In the genomic region with DNA sequence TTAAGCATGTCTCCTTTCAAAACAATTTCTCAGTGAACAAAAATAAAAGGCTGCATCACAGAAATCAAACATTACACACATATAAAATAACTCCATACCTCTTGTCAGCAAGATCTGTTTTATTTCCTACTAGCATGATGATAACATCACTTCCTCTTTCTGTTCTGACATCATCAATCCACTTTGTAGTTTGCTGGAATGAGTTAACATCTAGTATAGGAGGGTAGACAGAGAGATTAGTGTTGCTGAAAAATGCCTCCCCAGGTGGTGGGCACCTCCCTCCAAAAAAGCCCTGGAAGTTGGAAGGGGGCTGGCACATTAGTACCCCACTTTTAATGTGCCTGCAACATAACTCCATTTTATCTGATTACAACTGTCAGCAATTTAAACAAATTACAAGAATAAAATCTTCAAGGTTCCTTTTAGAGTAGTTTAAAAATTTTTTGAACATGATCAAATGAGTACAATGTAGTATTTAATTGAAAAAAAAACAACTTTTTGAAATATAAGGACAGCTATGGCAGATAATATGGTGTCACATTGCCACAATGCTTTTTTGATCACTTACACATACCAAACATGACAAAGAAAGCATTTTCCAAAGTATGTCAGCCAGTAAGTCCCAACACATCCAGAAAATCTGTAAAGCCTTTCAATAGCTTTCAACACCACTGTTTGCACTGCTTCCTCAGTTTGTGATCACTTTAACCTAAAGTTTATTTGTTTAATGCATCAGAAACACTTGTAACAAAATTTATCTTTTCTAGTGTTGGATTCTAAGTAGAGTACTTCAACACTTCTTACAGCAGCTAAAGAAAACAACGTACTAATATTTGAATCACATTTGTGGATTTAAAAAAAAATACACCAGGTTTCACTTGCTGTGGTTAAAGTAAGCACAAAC, we compare ENCODE assay signal across 11 cellular contexts. TPM values are rescaled to one million over a fixed set of nuclear protein-coding genes. Genes with fewer than 3 reads are reported as not detected.
DNase-seq lines count a peak whose midpoint lies in the region; ATAC-seq, FAIRE-seq and TF ChIP-seq lines count a peak whose summit lies in the region.
"Had no signal": no experiment of that assay in that cellular context is flagged by ENCODE, and none has a peak within 500 bp of the region (broad histone marks: within the 10 kb centered on the region; RNA-seq: fewer than 3 reads in every experiment).

No MANE protein-coding gene starts in this region.

- H3K36me3 ChIP-seq in astrocyte (ENCODE audit: insufficient read depth, low read length) = peaks cover 7% of the 10 kb centered on the region
- H3K36me3 ChIP-seq in stomach = peaks cover 3 to 66% (median 57%) of the 10 kb centered on the region in 4 donors
- H3K36me3 ChIP-seq in testis (ENCODE audit: low read depth, missing control alignments) = no peaks in the 10 kb centered on the region

- intact Hi-C loops in stomach (cut with DNase I; ENCODE audit: low total_unique reads) (no loop called here), testis (cut with DNase I; ENCODE audit: low total_unique reads) (no loop called here)

- peak; percentile 68 for ATAC-seq in activated CD8-positive, alpha-beta memory T cell treated with anti-CD3 and anti-CD28 coated beads, Interleukin-2, amount 10 ng/mL, durations not matched to agents 7 days and 5 days
- ATAC-seq in HG02981 (IDR thresholded peaks at IDR 0.05; ENCODE audit: unreplicated experiment) = no peak
- ATAC-seq: heart left ventricle had no signal

- DNase-seq in activated CD8-positive, alpha-beta memory T cell treated with anti-CD3 and anti-CD28 coated beads, Interleukin-2, amount 10 ng/mL, durations not matched to agents 7 days and 5 days = no peak
- no peak for DNase-seq in activated CD8-positive, alpha-beta memory T cell treated with anti-CD3 and anti-CD28 coated beads, Interleukin-2, amount 50 U/mL, for 48 hours
- peak; percentile 3 for DNase-seq in NCI-H226
- DNase-seq in astrocyte (ENCODE audit: low read depth) = no peak
- peak; percentile 55 for DNase-seq in pons (ENCODE audit: low spot score)
- no peak for DNase-seq in stomach
- no peak for DNase-seq in testis
- DNase-seq: heart left ventricle, NCI-H1436 had no signal

- no peak for TF ChIP-seq EP300 in stomach (IDR thresholded peaks at IDR 0.05)

- CTCF ChIA-PET in activated CD8-positive, alpha-beta memory T cell treated with anti-CD3 and anti-CD28 coated beads, Interleukin-2, amount 10 ng/mL, durations not matched to agents 7 days and 5 days (lab: Charles Lee) = interaction anchor here (1.0 kb wide), 1 partner anchor 21 kb away, joined by 3 read pairs; no protein-coding TSS in a partner anchor

- H3K4me1 ChIP-seq in astrocyte (ENCODE audit: insufficient read depth, low read length) = no peaks in the 10 kb centered on the region
- peaks cover 0 to 36% (median 12%) of the 10 kb centered on the region in 4 donors for H3K4me1 ChIP-seq in stomach
- H3K4me1 ChIP-seq in testis = no peaks in the 10 kb centered on the region

- H3K9me3 Mint-ChIP-seq in activated CD8-positive, alpha-beta memory T cell treated with anti-CD3 and anti-CD28 coated beads, Interleukin-2, amount 10 ng/mL, durations not matched to agents 7 days and 5 days (ENCODE audit: low read depth) = no peaks in the 10 kb centered on the region
- H3K9me3 Mint-ChIP-seq in astrocyte (ENCODE audit: unreplicated experiment) = no peaks in the 10 kb centered on the region

- no peak overlapping the region for H3K4me2 ChIP-seq in astrocyte (ENCODE audit: low read length)

- no peaks in the 10 kb centered on the region for H3K27me3 ChIP-seq in astrocyte (ENCODE audit: insufficient read depth, low read length)
- no peaks in the 10 kb centered on the region for H3K27me3 ChIP-seq in stomach
- no peaks in the 10 kb centered on the region for H3K27me3 ChIP-seq in testis
- H3K27me3 ChIP-seq: heart left ventricle had no signal

- H4K20me1 ChIP-seq in astrocyte (ENCODE audit: insufficient read depth, low read length) = peaks cover 42% of the 10 kb centered on the region

- H3K9me3 ChIP-seq in astrocyte (ENCODE audit: insufficient read depth, low read depth, low read length) (no peaks in the 10 kb centered on the region), stomach (no peaks in the 10 kb centered on the region), testis (no peaks in the 10 kb centered on the region)
- H3K9me3 ChIP-seq: heart left ventricle had no signal

- peak; percentile 52 for FAIRE-seq in astrocyte (lab: Jason Lieb, UNC)
- FAIRE-seq: colon had no signal

- no peak overlapping the region for H3K9ac ChIP-seq in astrocyte (ENCODE audit: low read length)

- H2AFZ ChIP-seq in astrocyte (ENCODE audit: low read depth, low read length) = no peak overlapping the region

- H3K27ac Mint-ChIP-seq in activated CD8-positive, alpha-beta memory T cell treated with anti-CD3 and anti-CD28 coated beads, Interleukin-2, amount 10 ng/mL, durations not matched to agents 7 days and 5 days = peak overlapping the region; percentile 72
- peak overlapping the region; percentile 62 for H3K27ac Mint-ChIP-seq in astrocyte (ENCODE audit: unreplicated experiment)

- H3K4me3 ChIP-seq in astrocyte (ENCODE audit: insufficient read depth, low read depth, low read length) (no peak overlapping the region), stomach (no peak overlapping the region), testis (no peak overlapping the region)
- H3K4me3 ChIP-seq: heart left ventricle had no signal

- no peaks in the 10 kb centered on the region for H3K27me3 Mint-ChIP-seq in activated CD8-positive, alpha-beta memory T cell treated with anti-CD3 and anti-CD28 coated beads, Interleukin-2, amount 10 ng/mL, durations not matched to agents 7 days and 5 days
- H3K27me3 Mint-ChIP-seq in astrocyte (ENCODE audit: low read depth, unreplicated experiment) = no peaks in the 10 kb centered on the region

- no peak overlapping the region for H3K4me3 Mint-ChIP-seq in activated CD8-positive, alpha-beta memory T cell treated with anti-CD3 and anti-CD28 coated beads, Interleukin-2, amount 10 ng/mL, durations not matched to agents 7 days and 5 days
- no peak overlapping the region for H3K4me3 Mint-ChIP-seq in astrocyte (ENCODE audit: unreplicated experiment)

- H3K27ac ChIP-seq in astrocyte (ENCODE audit: low read depth, low read length) = no peak overlapping the region
- peak overlapping the region in 1 of 5 donors; percentile 17 for H3K27ac ChIP-seq in stomach
- H3K27ac ChIP-seq in testis = no peak overlapping the region
- H3K27ac ChIP-seq: heart left ventricle had no signal

- peaks cover 24% of the 10 kb centered on the region for H3K36me3 Mint-ChIP-seq in activated CD8-positive, alpha-beta memory T cell treated with anti-CD3 and anti-CD28 coated beads, Interleukin-2, amount 10 ng/mL, durations not matched to agents 7 days and 5 days
- peaks cover 10% of the 10 kb centered on the region for H3K36me3 Mint-ChIP-seq in astrocyte (ENCODE audit: low read depth, unreplicated experiment)

- peaks cover 36% of the 10 kb centered on the region for H3K79me2 ChIP-seq in astrocyte (ENCODE audit: insufficient read depth, low read length)

- H3K4me1 Mint-ChIP-seq in activated CD8-positive, alpha-beta memory T cell treated with anti-CD3 and anti-CD28 coated beads, Interleukin-2, amount 10 ng/mL, durations not matched to agents 7 days and 5 days = peaks cover 10% of the 10 kb centered on the region
- peaks cover 6% of the 10 kb centered on the region for H3K4me1 Mint-ChIP-seq in astrocyte (ENCODE audit: low read depth, unreplicated experiment)

- whole genome bisulfite sequencing in stomach, 5 donors = 24 to 50% (median 29%) methylated on average over 1 of the region's 1 CpG
- WGBS in testis, 2 donors = 49 to 52% methylated on average over 1 of the region's 1 CpG

- no peak for TF ChIP-seq CTCF in astrocyte (IDR thresholded peaks at IDR 0.05; ENCODE audit: insufficient read depth, low read depth, low read length)
- no peak for TF ChIP-seq CTCF in stomach (IDR thresholded peaks at IDR 0.05)
- TF ChIP-seq CTCF in testis (IDR thresholded peaks at IDR 0.05) = no peak

- TF ChIP-seq POLR2A in stomach (IDR thresholded peaks at IDR 0.05) (no peak), testis (IDR thresholded peaks at IDR 0.05) (no peak)

RNA-seq across cellular contexts. Expression of gene RAB6A, which starts 44.5 kb away (rescaled TPM):
- total RNA-seq in activated CD8-positive, alpha-beta memory T cell treated with anti-CD3 and anti-CD28 coated beads, Interleukin-2, amount 10 ng/mL, durations not matched to agents 7 days and 5 days = 10 to 100 TPM; 85.3 to 94.2 TPM
- total RNA-seq in astrocyte = 185 and 200 TPM in 2 replicates
- total RNA-seq in stomach = 100 to 1,000 TPM in 2 of 5 donors, 10 to 100 TPM in 3; 43.2 to 373 (median 89.4) TPM
- 10 to 100 TPM; 34.7 to 64.5 (median 49.3) TPM for polyA plus RNA-seq in stomach
- 100 to 1,000 TPM; 104 to 125 TPM for total RNA-seq in testis
- 71.2 TPM for polyA plus RNA-seq in testis (ENCODE audit: insufficient read depth, low read depth, low replicate concordance)

Comparison
In these comparisons a context has a peak if more than half of its experiments do, and no peak if none do; other contexts are left out.
1. DNase-seq: peak in NCI-H226 (single experiment) and pons (single experiment); none in activated CD8-positive, alpha-beta memory T cell treated with anti-CD3 and anti-CD28 coated beads, Interleukin-2, amount 10 ng/mL, durations not matched to agents 7 days and 5 days (single experiment), activated CD8-positive, alpha-beta memory T cell treated with anti-CD3 and anti-CD28 coated beads, Interleukin-2, amount 50 U/mL, for 48 hours (single experiment), astrocyte (single experiment), stomach (single experiment) and testis (single experiment).